1 cellular context compared by ENCODE assay signal in genomic region chr7:102991540-102992214, GRCh38.
A peak's percentile ranks its signal among the peaks of the same experiment; 100 is the strongest.
TF ChIP-seq lines count a peak whose summit lies in the region.

No MANE protein-coding gene starts in this region.

TF ChIP-seq in SK-N-SH, 30 proteins besides CTCF, POLR2A, EP300 and RAD21 (continued from another document):
- TF ChIP-seq, protein P1, sequence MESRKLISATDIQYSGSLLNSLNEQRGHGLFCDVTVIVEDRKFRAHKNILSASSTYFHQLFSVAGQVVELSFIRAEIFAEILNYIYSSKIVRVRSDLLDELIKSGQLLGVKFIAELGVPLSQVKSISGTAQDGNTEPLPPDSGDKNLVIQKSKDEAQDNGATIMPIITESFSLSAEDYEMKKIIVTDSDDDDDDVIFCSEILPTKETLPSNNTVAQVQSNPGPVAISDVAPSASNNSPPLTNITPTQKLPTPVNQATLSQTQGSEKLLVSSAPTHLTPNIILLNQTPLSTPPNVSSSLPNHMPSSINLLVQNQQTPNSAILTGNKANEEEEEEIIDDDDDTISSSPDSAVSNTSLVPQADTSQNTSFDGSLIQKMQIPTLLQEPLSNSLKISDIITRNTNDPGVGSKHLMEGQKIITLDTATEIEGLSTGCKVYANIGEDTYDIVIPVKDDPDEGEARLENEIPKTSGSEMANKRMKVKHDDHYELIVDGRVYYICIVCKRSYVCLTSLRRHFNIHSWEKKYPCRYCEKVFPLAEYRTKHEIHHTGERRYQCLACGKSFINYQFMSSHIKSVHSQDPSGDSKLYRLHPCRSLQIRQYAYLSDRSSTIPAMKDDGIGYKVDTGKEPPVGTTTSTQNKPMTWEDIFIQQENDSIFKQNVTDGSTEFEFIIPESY (IDR thresholded peaks at IDR 0.05; ENCODE audit: borderline replicate concordance, low read depth), result peak; percentile 79; the same call in 1 of the 2 replicates
- TF ChIP-seq SIN3A (IDR thresholded peaks at IDR 0.05; ENCODE audit: borderline replicate concordance, low read depth, low read length) (peak; percentile 83; the same call in 1 of the 2 replicates), GABPA (IDR thresholded peaks at IDR 0.05; ENCODE audit: low read depth) (peak; percentile 40), GATA2 (CRISPR knock-in tag; IDR thresholded peaks at IDR 0.05) (no peak), FOXJ3 (CRISPR knock-in tag; IDR thresholded peaks at IDR 0.05) (no peak), MXI1 (IDR thresholded peaks at IDR 0.05; ENCODE audit: low read depth, low read length) (no peak), FOSL2 (IDR thresholded peaks at IDR 0.05; ENCODE audit: borderline replicate concordance, low read depth) (peak; percentile 100), REST (IDR thresholded peaks at IDR 0.05; ENCODE audit: low read depth, low read length) (peak; percentile 41; the same call in 1 of the 2 replicates), RCOR1 (IDR thresholded peaks at IDR 0.05; ENCODE audit: low read length) (no peak), TEAD4 (IDR thresholded peaks at IDR 0.05; ENCODE audit: borderline replicate concordance, insufficient read depth) (peak; percentile 95), SMC3 (IDR thresholded peaks at IDR 0.05; ENCODE audit: low read depth, low read length) (no peak)
